Comparison of ENCODE assay signal across 36 cellular contexts in genomic region chr13:92044351-92044750, GRCh38.
"Had no signal": no experiment of that assay in that cellular context is flagged by ENCODE, and none has a peak within 500 bp of the region (broad histone marks: within the 10 kb centered on the region; RNA-seq: fewer than 3 reads in every experiment).

No MANE protein-coding gene starts in this region.

- H3K4me3 ChIP-seq: adrenal gland, esophagus muscularis mucosa, gastrocnemius medialis, heart left ventricle had no signal

- H3K36me3 ChIP-seq: adrenal gland, brain microvascular endothelial cell, esophagus muscularis mucosa, gastrocnemius medialis, heart left ventricle had no signal

- H3K27me3 Mint-ChIP-seq: activated CD4-positive, alpha-beta memory T cell treated with anti-CD3 and anti-CD28 coated beads for 36 hours; activated CD4-positive, alpha-beta T cell treated with anti-CD3 and anti-CD28 coated beads for 36 hours; activated CD4-positive, alpha-beta T cell treated with anti-CD3 and anti-CD28 coated beads, Interleukin-2, amount 10 ng/mL, durations not matched to agents 24 days and 14 days; activated CD8-positive, alpha-beta memory T cell treated with anti-CD3 and anti-CD28 coated beads, Interleukin-2, amount 10 ng/mL, durations not matched to agents 7 days and 5 days; activated naive CD4-positive, alpha-beta T cell treated with anti-CD3 and anti-CD28 coated beads, Interleukin-2, amount 50 U/mL, for 24 hours; activated naive CD8-positive, alpha-beta T cell treated with anti-CD3 and anti-CD28 coated beads for 36 hours; activated naive CD8-positive, alpha-beta T cell treated with anti-CD3 and anti-CD28 coated beads, Interleukin-2, amount 50 U/mL, for 24 hours; central memory CD8-positive, alpha-beta T cell; effector memory CD8-positive, alpha-beta T cell; T-helper 17 cell had no signal

- H3K36me3 Mint-ChIP-seq: activated CD4-positive, alpha-beta memory T cell treated with anti-CD3 and anti-CD28 coated beads for 36 hours; activated CD8-positive, alpha-beta memory T cell treated with anti-CD3 and anti-CD28 coated beads, Interleukin-2, amount 10 ng/mL, durations not matched to agents 7 days and 5 days; activated naive CD4-positive, alpha-beta T cell treated with anti-CD3 and anti-CD28 coated beads, Interleukin-2, amount 50 U/mL, for 24 hours; activated naive CD8-positive, alpha-beta T cell treated with anti-CD3 and anti-CD28 coated beads for 36 hours had no signal

- DNase-seq: activated CD4-positive, alpha-beta memory T cell treated with anti-CD3 and anti-CD28 coated beads for 36 hours; activated CD4-positive, alpha-beta T cell treated with anti-CD3 and anti-CD28 coated beads for 36 hours; activated CD4-positive, alpha-beta T cell treated with anti-CD3 and anti-CD28 coated beads, Interleukin-2, amount 10 ng/mL, durations not matched to agents 24 days and 14 days; activated CD4-positive, CD25-positive, alpha-beta regulatory T cell; activated CD4-positive, CD25-positive, alpha-beta regulatory T cell treated with anti-CD3 and anti-CD28 coated beads, Interleukin-2, amount 50 U/mL, for 72 hours; activated CD8-positive, alpha-beta memory T cell treated with anti-CD3 and anti-CD28 coated beads, Interleukin-2, amount 10 ng/mL, durations not matched to agents 7 days and 5 days; activated CD8-positive, alpha-beta memory T cell treated with anti-CD3 and anti-CD28 coated beads, Interleukin-2, amount 50 U/mL, for 4 hours; activated CD8-positive, alpha-beta T cell treated with anti-CD3 and anti-CD28 coated beads, Interleukin-2, amount 10 ng/mL, durations not matched to agents 7 days and 5 days; activated effector memory CD4-positive, alpha-beta T cell treated with anti-CD3 and anti-CD28 coated beads, Interleukin-2, amount 50 U/mL, for 16 hours; activated naive CD4-positive, alpha-beta T cell treated with anti-CD3 and anti-CD28 coated beads for 36 hours; activated naive CD8-positive, alpha-beta T cell treated with anti-CD3 and anti-CD28 coated beads for 36 hours; activated naive CD8-positive, alpha-beta T cell treated with anti-CD3 and anti-CD28 coated beads, Interleukin-2, amount 50 U/mL, for 24 hours; activated T-cell treated with anti-CD3 and anti-CD28 coated beads, Interleukin-2, amount 50 U/mL, for 1 hour; activated T-cell treated with anti-CD3 and anti-CD28 coated beads, Interleukin-2, amount 50 U/mL, for 48 hours; adrenal gland; amygdala; aorta; brain microvascular endothelial cell; cortex of kidney; dermis blood vessel endothelial cell; effector CD4-positive, alpha-beta T cell; effector memory CD8-positive, alpha-beta T cell; erythroblast; foreskin keratinocyte; gastrocnemius medialis; glutamatergic neuron; heart left ventricle; T-helper 1 cell; T-helper 17 cell; T1000 had no signal

- ATAC-seq: activated CD4-positive, alpha-beta T cell treated with anti-CD3 and anti-CD28 coated beads for 36 hours; activated CD8-positive, alpha-beta memory T cell treated with anti-CD3 and anti-CD28 coated beads, Interleukin-2, amount 10 ng/mL, durations not matched to agents 7 days and 5 days; activated CD8-positive, alpha-beta T cell treated with anti-CD3 and anti-CD28 coated beads, Interleukin-2, amount 10 ng/mL, durations not matched to agents 7 days and 5 days; activated naive CD8-positive, alpha-beta T cell treated with anti-CD3 and anti-CD28 coated beads, Interleukin-2, amount 50 U/mL, for 24 hours; effector memory CD8-positive, alpha-beta T cell; foreskin keratinocyte; gastrocnemius medialis; heart left ventricle; T-helper 17 cell had no signal

- H3K9me3 Mint-ChIP-seq: activated CD4-positive, alpha-beta T cell treated with anti-CD3 and anti-CD28 coated beads, Interleukin-2, amount 10 ng/mL, durations not matched to agents 24 days and 14 days; activated naive CD4-positive, alpha-beta T cell treated with anti-CD3 and anti-CD28 coated beads, Interleukin-2, amount 50 U/mL, for 24 hours; activated naive CD8-positive, alpha-beta T cell treated with anti-CD3 and anti-CD28 coated beads, Interleukin-2, amount 50 U/mL, for 24 hours; activated T-helper 1 cell treated with anti-CD3 and anti-CD28 coated beads, Interleukin-12 subunit alpha, Interleukin-12 subunit beta, Interleukin-2, Interleukin-4 antibody, amounts not matched to agents 30 ng/mL and 10 ng/mL and 1 ng/mL, durations not matched to agents 14 hours and 24 hours and 36 hours; activated T-helper 2 cell treated with anti-CD3 and anti-CD28 coated beads, Interferon-gamma antibody, Interleukin-2, Interleukin-4, amounts not matched to agents 10 μg/mL and 5 μg/mL and 100 μg/mL, durations not matched to agents 14 hours and 24 hours and 36 hours had no signal

- H3K27ac ChIP-seq: adrenal gland, brain microvascular endothelial cell, esophagus muscularis mucosa, foreskin keratinocyte, gastrocnemius medialis, heart left ventricle had no signal

- H3K4me1 Mint-ChIP-seq: activated CD4-positive, alpha-beta T cell treated with anti-CD3 and anti-CD28 coated beads for 36 hours; activated CD4-positive, alpha-beta T cell treated with anti-CD3 and anti-CD28 coated beads, Interleukin-2, amount 10 ng/mL, durations not matched to agents 24 days and 14 days; activated CD8-positive, alpha-beta memory T cell treated with anti-CD3 and anti-CD28 coated beads, Interleukin-2, amount 10 ng/mL, durations not matched to agents 7 days and 5 days; activated naive CD4-positive, alpha-beta T cell treated with anti-CD3 and anti-CD28 coated beads, Interleukin-2, amount 50 U/mL, for 24 hours; activated naive CD8-positive, alpha-beta T cell treated with anti-CD3 and anti-CD28 coated beads for 36 hours; activated naive CD8-positive, alpha-beta T cell treated with anti-CD3 and anti-CD28 coated beads, Interleukin-2, amount 50 U/mL, for 24 hours; central memory CD8-positive, alpha-beta T cell; T-helper 17 cell had no signal

- H3K4me1 ChIP-seq: adrenal gland, esophagus muscularis mucosa, foreskin keratinocyte, gastrocnemius medialis, heart left ventricle had no signal

- H3K4me3 Mint-ChIP-seq: activated CD4-positive, alpha-beta memory T cell treated with anti-CD3 and anti-CD28 coated beads for 36 hours; activated CD4-positive, alpha-beta T cell treated with anti-CD3 and anti-CD28 coated beads for 36 hours; activated CD4-positive, alpha-beta T cell treated with anti-CD3 and anti-CD28 coated beads, Interleukin-2, amount 10 ng/mL, durations not matched to agents 24 days and 14 days; activated CD8-positive, alpha-beta memory T cell treated with anti-CD3 and anti-CD28 coated beads, Interleukin-2, amount 10 ng/mL, durations not matched to agents 7 days and 5 days; activated CD8-positive, alpha-beta T cell treated with anti-CD3 and anti-CD28 coated beads, Interleukin-2, amount 10 ng/mL, durations not matched to agents 7 days and 5 days; activated naive CD4-positive, alpha-beta T cell treated with anti-CD3 and anti-CD28 coated beads for 36 hours; activated naive CD4-positive, alpha-beta T cell treated with anti-CD3 and anti-CD28 coated beads, Interleukin-2, amount 50 U/mL, for 24 hours; activated naive CD8-positive, alpha-beta T cell treated with anti-CD3 and anti-CD28 coated beads for 36 hours; activated naive CD8-positive, alpha-beta T cell treated with anti-CD3 and anti-CD28 coated beads, Interleukin-2, amount 50 U/mL, for 24 hours; activated T-helper 1 cell treated with anti-CD3 and anti-CD28 coated beads, Interleukin-12 subunit alpha, Interleukin-12 subunit beta, Interleukin-2, Interleukin-4 antibody, amounts not matched to agents 30 ng/mL and 10 ng/mL and 1 ng/mL, durations not matched to agents 14 hours and 24 hours and 36 hours; central memory CD8-positive, alpha-beta T cell; effector memory CD8-positive, alpha-beta T cell; T-helper 17 cell; T-helper 2 cell treated with Interferon-gamma antibody and Interleukin-4, amounts not matched to agents 5 μg/mL and 100 μg/mL, for 36 hours had no signal

- H3K27me3 ChIP-seq: adrenal gland, brain microvascular endothelial cell, esophagus muscularis mucosa, foreskin keratinocyte, gastrocnemius medialis, heart left ventricle had no signal

- H3K9me3 ChIP-seq: adrenal gland, esophagus muscularis mucosa, gastrocnemius medialis, heart left ventricle had no signal

- H3K27ac Mint-ChIP-seq: activated CD4-positive, alpha-beta memory T cell treated with anti-CD3 and anti-CD28 coated beads for 36 hours; activated CD4-positive, alpha-beta T cell treated with anti-CD3 and anti-CD28 coated beads for 36 hours; activated CD4-positive, alpha-beta T cell treated with anti-CD3 and anti-CD28 coated beads, Interleukin-2, amount 10 ng/mL, durations not matched to agents 24 days and 14 days; activated CD8-positive, alpha-beta memory T cell treated with anti-CD3 and anti-CD28 coated beads, Interleukin-2, amount 10 ng/mL, durations not matched to agents 7 days and 5 days; activated CD8-positive, alpha-beta T cell treated with anti-CD3 and anti-CD28 coated beads, Interleukin-2, amount 10 ng/mL, durations not matched to agents 7 days and 5 days; activated naive CD4-positive, alpha-beta T cell treated with anti-CD3 and anti-CD28 coated beads for 36 hours; activated naive CD4-positive, alpha-beta T cell treated with anti-CD3 and anti-CD28 coated beads, Interleukin-2, amount 50 U/mL, for 24 hours; activated naive CD8-positive, alpha-beta T cell treated with anti-CD3 and anti-CD28 coated beads for 36 hours; activated naive CD8-positive, alpha-beta T cell treated with anti-CD3 and anti-CD28 coated beads, Interleukin-2, amount 50 U/mL, for 24 hours; activated T-helper 1 cell treated with anti-CD3 and anti-CD28 coated beads, Interleukin-12 subunit alpha, Interleukin-12 subunit beta, Interleukin-2, Interleukin-4 antibody, amounts not matched to agents 30 ng/mL and 10 ng/mL and 1 ng/mL, durations not matched to agents 14 hours and 24 hours and 36 hours; activated T-helper 2 cell treated with anti-CD3 and anti-CD28 coated beads, Interferon-gamma antibody, Interleukin-2, Interleukin-4, amounts not matched to agents 10 μg/mL and 5 μg/mL and 100 μg/mL, durations not matched to agents 14 hours and 24 hours and 36 hours; effector memory CD8-positive, alpha-beta T cell; T-helper 17 cell; T-helper 2 cell treated with Interferon-gamma antibody and Interleukin-4, amounts not matched to agents 5 μg/mL and 100 μg/mL, for 36 hours had no signal
